ENCODE assay signal across 16 cellular contexts in genomic region chr5:174448662-174449061, GRCh38.
"Had no signal": no experiment of that assay in that cellular context is flagged by ENCODE, and none has a peak within 500 bp of the region (broad histone marks: within the 10 kb centered on the region; RNA-seq: fewer than 3 reads in every experiment).

No MANE protein-coding gene starts in this region.

- H3K36me3 ChIP-seq: left lung, ovary, spleen, thoracic aorta, upper lobe of right lung had no signal

- H3K27me3 ChIP-seq: hepatocyte, ovary had no signal

- H2AFZ ChIP-seq: hepatocyte had no signal

- H3K27ac ChIP-seq: hepatocyte, left lung, ovary, spleen, thoracic aorta, upper lobe of right lung had no signal

- H3K9me3 ChIP-seq: ovary, thoracic aorta, upper lobe of right lung had no signal

- H3K4me3 ChIP-seq: hepatocyte, left lung, ovary, spleen, thoracic aorta, upper lobe of right lung had no signal

- DNase-seq: activated CD4-positive, alpha-beta T cell treated with anti-CD3 and anti-CD28 coated beads, Interleukin-2, amount 10 ng/mL, durations not matched to agents 7 days and 5 days; activated CD4-positive, CD25-positive, alpha-beta regulatory T cell; activated CD8-positive, alpha-beta T cell treated with anti-CD3 and anti-CD28 coated beads, Interleukin-2, amount 10 ng/mL, durations not matched to agents 7 days and 5 days; activated effector memory CD4-positive, alpha-beta T cell treated with anti-CD3 and anti-CD28 coated beads, Interleukin-2, amount 50 U/mL, for 16 hours; activated naive CD4-positive, alpha-beta T cell treated with anti-CD3 and anti-CD28 coated beads, Interleukin-2, amount 50 U/mL, for 16 hours; activated T-cell treated with anti-CD3 and anti-CD28 coated beads, Interleukin-2, amount 50 U/mL, for 72 hours; aorta; left lung; ovary; spleen; stimulated activated CD4-positive, alpha-beta T cell treated with anti-CD3 and anti-CD28 coated beads, Interleukin-4, amount 100 ng/mL, for 4 hours; stimulated activated naive B cell treated with anti-CD40 and anti-IgM and Interleukin-4, amounts not matched to agents 10 μg/mL and 1 μg/mL and 100 μg/mL, for 72 hours; upper lobe of right lung had no signal

- H3K4me1 ChIP-seq: left lung, spleen, upper lobe of right lung had no signal

- ATAC-seq: activated CD8-positive, alpha-beta T cell treated with anti-CD3 and anti-CD28 coated beads, Interleukin-2, amount 10 ng/mL, durations not matched to agents 7 days and 5 days; activated T-cell treated with anti-CD3 and anti-CD28 coated beads, Interleukin-2, amount 50 U/mL, for 72 hours; left lung; sciatic nerve; stimulated activated naive B cell treated with anti-CD40 and anti-IgM and Interleukin-4, amounts not matched to agents 10 μg/mL and 1 μg/mL and 100 μg/mL, for 72 hours; upper lobe of right lung had no signal

- H3K79me2 ChIP-seq: hepatocyte had no signal

- H3K4me2 ChIP-seq: hepatocyte had no signal
